Comparison of ENCODE assay signal across 1 cellular context in genomic region chr5:112248643-112249042, GRCh38.
TF ChIP-seq lines count a peak whose summit lies in the region.

No MANE protein-coding gene starts in this region.

TF ChIP-seq in WTC11, 78 proteins besides CTCF, POLR2A, EP300 and RAD21 (continued from another document):
- no peak for TF ChIP-seq MLX (CRISPR knock-in tag; IDR thresholded peaks at IDR 0.05)
- no peak for TF ChIP-seq ZNF512 (CRISPR knock-in tag; IDR thresholded peaks at IDR 0.05; ENCODE audit: borderline replicate concordance)
TF ChIP-seq in WTC11: peak in this region for 0.
